In genomic region chr6:149487316-149487715, GRCh38 we compare ENCODE assay signal across 16 cellular contexts. TPM values are rescaled to one million over a fixed set of nuclear protein-coding genes. Genes with fewer than 3 reads are reported as not detected.
DNase-seq lines count a peak whose midpoint lies in the region; ATAC-seq and TF ChIP-seq lines count a peak whose summit lies in the region.
"Had no signal": no experiment of that assay in that cellular context is flagged by ENCODE, and none has a peak within 500 bp of the region (broad histone marks: within the 10 kb centered on the region; RNA-seq: fewer than 3 reads in every experiment).

No MANE protein-coding gene starts in this region.

- H3K4me1 Mint-ChIP-seq in activated CD4-positive, alpha-beta T cell treated with anti-CD3 and anti-CD28 coated beads for 36 hours, result peaks cover 63% of the 10 kb centered on the region
- peaks cover 46% of the 10 kb centered on the region for H3K4me1 Mint-ChIP-seq in activated CD4-positive, alpha-beta T cell treated with anti-CD3 and anti-CD28 coated beads, Interleukin-2, amount 10 ng/mL, durations not matched to agents 7 days and 5 days
- H3K4me1 Mint-ChIP-seq in CD4-positive, alpha-beta T cell (ENCODE audit: low read depth), result peaks cover 39% of the 10 kb centered on the region
- peaks cover 58 to 86% (median 67%) of the 10 kb centered on the region in 3 donors for H3K4me1 Mint-ChIP-seq in naive B cell

- H3K79me2 ChIP-seq in OCI-LY3 (ENCODE audit: low read length), result peaks cover 34% of the 10 kb centered on the region

- H3K27ac Mint-ChIP-seq in activated CD4-positive, alpha-beta T cell treated with anti-CD3 and anti-CD28 coated beads for 36 hours, result peak overlapping the region; percentile 9
- H3K27ac Mint-ChIP-seq in activated CD4-positive, alpha-beta T cell treated with anti-CD3 and anti-CD28 coated beads, Interleukin-2, amount 10 ng/mL, durations not matched to agents 7 days and 5 days, result no peak overlapping the region
- H3K27ac Mint-ChIP-seq in CD4-positive, alpha-beta T cell, result peak overlapping the region; percentile 62
- H3K27ac Mint-ChIP-seq in naive B cell, result peak overlapping the region; percentile 63 to 99 (median 90)

- peak overlapping the region; percentile 11; the same call in 1 of the 2 replicates for H3K4me2 ChIP-seq in OCI-LY3 (ENCODE audit: low read length)

- no peaks in the 10 kb centered on the region for H3K27me3 ChIP-seq in CD4-positive, alpha-beta T cell (ENCODE audit: control insufficient read depth, insufficient read depth, low read length)
- no peaks in the 10 kb centered on the region for H3K27me3 ChIP-seq in OCI-LY3 (ENCODE audit: low read depth, low read length)

- CTCF ChIA-PET in activated CD4-positive, alpha-beta T cell treated with anti-CD3 and anti-CD28 coated beads for 36 hours (lab: Charles Lee), result interaction anchor here (0.7 to 1.1 kb wide), 3 partner anchors 13 to 58 kb away, joined by 3 read pairs; partner anchors contain the start of gene PPIL4
- CTCF ChIA-PET in activated CD4-positive, alpha-beta T cell treated with anti-CD3 and anti-CD28 coated beads, Interleukin-2, amount 10 ng/mL, durations not matched to agents 7 days and 5 days (lab: Charles Lee), result interaction anchor here (0.8 to 3.4 kb wide), 4 partner anchors 8 to 442 kb away, joined by 3 to 21 read pairs (median 4); no protein-coding TSS in a partner anchor
- CTCF ChIA-PET in CD4-positive, alpha-beta T cell (lab: Charles Lee), result no interaction called here

- no peak overlapping the region for H3K9ac ChIP-seq in OCI-LY3 (ENCODE audit: low read length)

- H3K9me3 Mint-ChIP-seq in activated CD4-positive, alpha-beta T cell treated with anti-CD3 and anti-CD28 coated beads for 36 hours (ENCODE audit: low read depth), result no peaks in the 10 kb centered on the region
- no peaks in the 10 kb centered on the region for H3K9me3 Mint-ChIP-seq in activated CD4-positive, alpha-beta T cell treated with anti-CD3 and anti-CD28 coated beads, Interleukin-2, amount 10 ng/mL, durations not matched to agents 7 days and 5 days
- H3K9me3 Mint-ChIP-seq in CD4-positive, alpha-beta T cell, result no peaks in the 10 kb centered on the region
- no peaks in the 10 kb centered on the region for H3K9me3 Mint-ChIP-seq in naive B cell

- POLR2A ChIA-PET in activated CD4-positive, alpha-beta T cell treated with anti-CD3 and anti-CD28 coated beads for 36 hours (lab: Charles Lee), result interaction anchor here (0.6 to 0.7 kb wide), 2 partner anchors 99 to 144 kb away, joined by 4 to 11 read pairs; no protein-coding TSS in a partner anchor
- POLR2A ChIA-PET in activated CD4-positive, alpha-beta T cell treated with anti-CD3 and anti-CD28 coated beads, Interleukin-2, amount 10 ng/mL, durations not matched to agents 7 days and 5 days (lab: Charles Lee), result no interaction called here
- POLR2A ChIA-PET in CD4-positive, alpha-beta T cell (lab: Charles Lee), result interaction anchor here (1.4 kb wide), 1 partner anchor 16 kb away, joined by 3 read pairs; no protein-coding TSS in a partner anchor

- H2AFZ ChIP-seq in OCI-LY3 (ENCODE audit: low read depth, low read length), result no peak overlapping the region

- peaks cover 53% of the 10 kb centered on the region for H3K4me1 ChIP-seq in OCI-LY3 (ENCODE audit: low read length)
- H3K4me1 ChIP-seq: HAP-1 had no signal

- H4K20me1 ChIP-seq in OCI-LY3 (ENCODE audit: insufficient read depth, low read length), result no peaks in the 10 kb centered on the region

- no peak overlapping the region for H3K4me3 Mint-ChIP-seq in activated CD4-positive, alpha-beta T cell treated with anti-CD3 and anti-CD28 coated beads for 36 hours
- H3K4me3 Mint-ChIP-seq in activated CD4-positive, alpha-beta T cell treated with anti-CD3 and anti-CD28 coated beads, Interleukin-2, amount 10 ng/mL, durations not matched to agents 7 days and 5 days, result no peak overlapping the region
- no peak overlapping the region for H3K4me3 Mint-ChIP-seq in CD4-positive, alpha-beta T cell
- H3K4me3 Mint-ChIP-seq in naive B cell, result peak overlapping the region in 7 of 8 donors; percentile 19 to 82 (median 39)

- intact Hi-C loops in activated CD4-positive, alpha-beta T cell treated with anti-CD3 and anti-CD28 coated beads for 36 hours (cut with DNase I, micrococcal nuclease), result no loop called here
- intact Hi-C loops in CD4-positive, alpha-beta T cell (cut with DNase I, micrococcal nuclease), result no loop called here
- intact Hi-C loops in posterior cingulate gyrus (cut with DNase I), result no loop called here

- no peak for DNase-seq in activated CD4-positive, alpha-beta T cell treated with anti-CD3 and anti-CD28 coated beads for 36 hours
- no peak for DNase-seq in activated CD4-positive, alpha-beta T cell treated with anti-CD3 and anti-CD28 coated beads, Interleukin-2, amount 10 ng/mL, durations not matched to agents 7 days and 5 days
- DNase-seq in CD4-positive, alpha-beta T cell, result no peak
- DNase-seq in naive B cell, result no peak
- no peak for DNase-seq in posterior cingulate gyrus
- DNase-seq in iPS-NIHi7 (ENCODE audit: extremely low spot score), result no peak
- DNase-seq in substantia nigra (lab: John Stamatoyannopoulos, UW), result no peak
- DNase-seq: C1 segment of cervical spinal cord, EL, NCI-H1436 treated with DMSO at 0.1 percent for 48 hours, NCI-H2081, NCI-H774, Right ventricle myocardium superior had no signal

- no peak overlapping the region for H3K4me3 ChIP-seq in OCI-LY3 (ENCODE audit: low read length)
- H3K4me3 ChIP-seq: HAP-1, SK-N-MC had no signal

- peaks cover 6% of the 10 kb centered on the region for H3K36me3 ChIP-seq in OCI-LY3 (replicated peaks; ENCODE audit: low read depth, low read length)
- H3K36me3 ChIP-seq: HAP-1 had no signal

- no peak for ATAC-seq in activated CD4-positive, alpha-beta T cell treated with anti-CD3 and anti-CD28 coated beads for 36 hours
- ATAC-seq in CD4-positive, alpha-beta T cell (ENCODE audit: poor library complexity), result no peak
- ATAC-seq in naive B cell (ENCODE audit: low read depth in 2 of 2), result no peak

- TF ChIP-seq CTCF in CD4-positive, alpha-beta T cell (IDR thresholded peaks at IDR 0.05), result no peak
- TF ChIP-seq CTCF in OCI-LY3 (IDR thresholded peaks at IDR 0.05; ENCODE audit: low read depth, low read length), result no peak

- no peaks in the 10 kb centered on the region for H3K9me3 ChIP-seq in CD4-positive, alpha-beta T cell (ENCODE audit: control insufficient read depth, low read length)
- H3K9me3 ChIP-seq in OCI-LY3 (ENCODE audit: insufficient read depth, low read length), result no peaks in the 10 kb centered on the region
- H3K9me3 ChIP-seq: HAP-1 had no signal

- peaks cover 20% of the 10 kb centered on the region for H3K36me3 Mint-ChIP-seq in activated CD4-positive, alpha-beta T cell treated with anti-CD3 and anti-CD28 coated beads for 36 hours (ENCODE audit: low read depth)
- peaks cover 10% of the 10 kb centered on the region for H3K36me3 Mint-ChIP-seq in activated CD4-positive, alpha-beta T cell treated with anti-CD3 and anti-CD28 coated beads, Interleukin-2, amount 10 ng/mL, durations not matched to agents 7 days and 5 days (ENCODE audit: low read depth)
- peaks cover 17% of the 10 kb centered on the region for H3K36me3 Mint-ChIP-seq in CD4-positive, alpha-beta T cell (ENCODE audit: low read depth)
- no peaks in the 10 kb centered on the region for H3K36me3 Mint-ChIP-seq in naive B cell

- no peaks in the 10 kb centered on the region for H3K27me3 Mint-ChIP-seq in activated CD4-positive, alpha-beta T cell treated with anti-CD3 and anti-CD28 coated beads for 36 hours
- no peaks in the 10 kb centered on the region for H3K27me3 Mint-ChIP-seq in activated CD4-positive, alpha-beta T cell treated with anti-CD3 and anti-CD28 coated beads, Interleukin-2, amount 10 ng/mL, durations not matched to agents 7 days and 5 days
- no peaks in the 10 kb centered on the region for H3K27me3 Mint-ChIP-seq in CD4-positive, alpha-beta T cell
- H3K27me3 Mint-ChIP-seq in naive B cell, result no peaks in the 10 kb centered on the region

- H3K27ac ChIP-seq in CD4-positive, alpha-beta T cell (ENCODE audit: low read depth, low read length), result no peak overlapping the region
- H3K27ac ChIP-seq in OCI-LY3 (ENCODE audit: low read length) (no peak overlapping the region), substantia nigra (ENCODE audit: low read depth, low read length, poor library complexity, severe bottlenecking) (no peak overlapping the region)
- H3K27ac ChIP-seq: SK-N-MC had no signal

RNA-seq across cellular contexts. Expression of gene ZC3H12D, which starts 2.5 kb away (rescaled TPM):
- total RNA-seq in activated CD4-positive, alpha-beta T cell treated with anti-CD3 and anti-CD28 coated beads for 36 hours, result 10 to 100 TPM; 72.2 to 89.9 TPM
- 10 to 100 TPM; 10.7 to 16.5 TPM for total RNA-seq in activated CD4-positive, alpha-beta T cell treated with anti-CD3 and anti-CD28 coated beads, Interleukin-2, amount 10 ng/mL, durations not matched to agents 7 days and 5 days
- total RNA-seq in CD4-positive, alpha-beta T cell, result 10 to 100 TPM; 70.2 to 71.0 TPM
- polyA plus RNA-seq in naive B cell (ENCODE audit: low read depth in 6 of 6), result 1 to 10 TPM; 4.7 to 9.2 (median 7.3) TPM

RNA-seq across cellular contexts. Expression of gene PPIL4, which starts 58.5 kb away (rescaled TPM):
- 10 to 100 TPM; 22.6 to 26.8 TPM for total RNA-seq in activated CD4-positive, alpha-beta T cell treated with anti-CD3 and anti-CD28 coated beads for 36 hours
- 10 to 100 TPM; 17.6 to 20.1 TPM for total RNA-seq in activated CD4-positive, alpha-beta T cell treated with anti-CD3 and anti-CD28 coated beads, Interleukin-2, amount 10 ng/mL, durations not matched to agents 7 days and 5 days
- 10 to 100 TPM; 51.8 to 53.5 TPM for total RNA-seq in CD4-positive, alpha-beta T cell
- polyA plus RNA-seq in naive B cell (ENCODE audit: low read depth in 6 of 6), result 10 to 100 TPM; 10.4 to 16.2 (median 14.5) TPM

Comparison
In these comparisons a context has a peak if more than half of its experiments do, and no peak if none do; other contexts are left out.
1. RNA of gene ZC3H12D, which starts 2.5 kb away (total RNA-seq): 72.2 to 89.9 TPM in activated CD4-positive, alpha-beta T cell treated with anti-CD3 and anti-CD28 coated beads for 36 hours and 70.2 to 71.0 TPM in CD4-positive, alpha-beta T cell; 10.7 to 16.5 TPM in activated CD4-positive, alpha-beta T cell treated with anti-CD3 and anti-CD28 coated beads, Interleukin-2, amount 10 ng/mL, durations not matched to agents 7 days and 5 days; every median in the first group is over 4 times any median in the second.
2. H3K4me3 Mint-ChIP-seq: peak in naive B cell (7 of 8); none in activated CD4-positive, alpha-beta T cell treated with anti-CD3 and anti-CD28 coated beads for 36 hours (single experiment), activated CD4-positive, alpha-beta T cell treated with anti-CD3 and anti-CD28 coated beads, Interleukin-2, amount 10 ng/mL, durations not matched to agents 7 days and 5 days (single experiment) and CD4-positive, alpha-beta T cell (single experiment).